ENCODE assay signal across 38 cellular contexts in the genomic region with DNA sequence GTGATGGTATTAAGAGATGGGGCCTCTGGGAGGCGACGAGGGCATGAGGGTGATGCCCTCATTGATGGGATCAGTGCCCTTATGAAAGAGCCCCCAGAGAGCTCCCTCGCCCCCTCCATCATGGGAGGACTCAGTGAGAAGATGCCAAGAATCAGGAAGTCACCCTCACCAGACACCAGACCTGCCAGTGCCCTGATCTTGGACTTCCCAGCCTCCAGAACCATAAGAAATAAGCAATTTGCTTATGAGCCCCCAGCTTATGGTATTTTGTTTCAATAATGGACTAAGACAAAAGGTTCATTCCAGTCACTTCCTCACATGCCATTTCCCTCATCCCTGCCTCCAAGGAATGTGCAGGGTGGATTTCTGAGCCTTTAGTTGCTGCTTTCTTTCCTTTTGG.
"Had no signal": no experiment of that assay in that cellular context is flagged by ENCODE, and none has a peak within 500 bp of the region (broad histone marks: within the 10 kb centered on the region; RNA-seq: fewer than 3 reads in every experiment).

No MANE protein-coding gene starts in this region.

- H3K27me3 Mint-ChIP-seq: activated CD4-positive, alpha-beta memory T cell treated with anti-CD3 and anti-CD28 coated beads for 36 hours; activated CD4-positive, alpha-beta T cell treated with anti-CD3 and anti-CD28 coated beads for 36 hours; activated CD4-positive, alpha-beta T cell treated with anti-CD3 and anti-CD28 coated beads, Interleukin-2, amount 10 ng/mL, durations not matched to agents 24 days and 14 days; activated CD8-positive, alpha-beta memory T cell treated with anti-CD3 and anti-CD28 coated beads, Interleukin-2, amount 10 ng/mL, durations not matched to agents 7 days and 5 days; activated naive CD4-positive, alpha-beta T cell treated with anti-CD3 and anti-CD28 coated beads, Interleukin-2, amount 50 U/mL, for 24 hours; activated naive CD8-positive, alpha-beta T cell treated with anti-CD3 and anti-CD28 coated beads for 36 hours; activated naive CD8-positive, alpha-beta T cell treated with anti-CD3 and anti-CD28 coated beads, Interleukin-2, amount 50 U/mL, for 24 hours; brain; T-helper 17 cell had no signal

- H3K4me1 ChIP-seq: colonic mucosa, foreskin keratinocyte had no signal

- H3K27ac ChIP-seq: breast epithelium, cardiac muscle cell, colonic mucosa, esophagus muscularis mucosa, foreskin keratinocyte, gastrocnemius medialis, heart left ventricle had no signal

- H3K4me1 Mint-ChIP-seq: activated CD4-positive, alpha-beta T cell treated with anti-CD3 and anti-CD28 coated beads for 36 hours; activated CD4-positive, alpha-beta T cell treated with anti-CD3 and anti-CD28 coated beads, Interleukin-2, amount 10 ng/mL, durations not matched to agents 24 days and 14 days; activated CD8-positive, alpha-beta memory T cell treated with anti-CD3 and anti-CD28 coated beads, Interleukin-2, amount 10 ng/mL, durations not matched to agents 7 days and 5 days; activated naive CD4-positive, alpha-beta T cell treated with anti-CD3 and anti-CD28 coated beads, Interleukin-2, amount 50 U/mL, for 24 hours; activated naive CD8-positive, alpha-beta T cell treated with anti-CD3 and anti-CD28 coated beads for 36 hours; activated naive CD8-positive, alpha-beta T cell treated with anti-CD3 and anti-CD28 coated beads, Interleukin-2, amount 50 U/mL, for 24 hours; endodermal cell had no signal

- ATAC-seq: activated CD4-positive, alpha-beta T cell treated with anti-CD3 and anti-CD28 coated beads for 36 hours; activated CD8-positive, alpha-beta memory T cell treated with anti-CD3 and anti-CD28 coated beads, Interleukin-2, amount 10 ng/mL, durations not matched to agents 7 days and 5 days; activated CD8-positive, alpha-beta T cell treated with anti-CD3 and anti-CD28 coated beads, Interleukin-2, amount 10 ng/mL, durations not matched to agents 7 days and 5 days; activated naive CD8-positive, alpha-beta T cell treated with anti-CD3 and anti-CD28 coated beads, Interleukin-2, amount 50 U/mL, for 24 hours; foreskin keratinocyte; gastrocnemius medialis; heart left ventricle; T-helper 17 cell had no signal

- H3K4me3 Mint-ChIP-seq: activated CD4-positive, alpha-beta memory T cell treated with anti-CD3 and anti-CD28 coated beads for 36 hours; activated CD4-positive, alpha-beta T cell treated with anti-CD3 and anti-CD28 coated beads for 36 hours; activated CD4-positive, alpha-beta T cell treated with anti-CD3 and anti-CD28 coated beads, Interleukin-2, amount 10 ng/mL, durations not matched to agents 24 days and 14 days; activated CD8-positive, alpha-beta memory T cell treated with anti-CD3 and anti-CD28 coated beads, Interleukin-2, amount 10 ng/mL, durations not matched to agents 7 days and 5 days; activated CD8-positive, alpha-beta T cell treated with anti-CD3 and anti-CD28 coated beads, Interleukin-2, amount 10 ng/mL, durations not matched to agents 7 days and 5 days; activated naive CD4-positive, alpha-beta T cell treated with anti-CD3 and anti-CD28 coated beads for 36 hours; activated naive CD4-positive, alpha-beta T cell treated with anti-CD3 and anti-CD28 coated beads, Interleukin-2, amount 50 U/mL, for 24 hours; activated naive CD8-positive, alpha-beta T cell treated with anti-CD3 and anti-CD28 coated beads for 36 hours; activated naive CD8-positive, alpha-beta T cell treated with anti-CD3 and anti-CD28 coated beads, Interleukin-2, amount 50 U/mL, for 24 hours; activated T-helper 1 cell treated with anti-CD3 and anti-CD28 coated beads, Interleukin-12 subunit alpha, Interleukin-12 subunit beta, Interleukin-2, Interleukin-4 antibody, amounts not matched to agents 30 ng/mL and 10 ng/mL and 1 ng/mL, durations not matched to agents 14 hours and 24 hours and 36 hours; brain; endodermal cell; T-helper 17 cell; T-helper 2 cell treated with Interferon-gamma antibody and Interleukin-4, amounts not matched to agents 5 μg/mL and 100 μg/mL, for 36 hours had no signal

- H3K27me3 ChIP-seq: adrenal gland, breast epithelium, cardiac muscle cell, colonic mucosa, esophagus muscularis mucosa, gastrocnemius medialis, heart left ventricle had no signal

- H3K36me3 ChIP-seq: adrenal gland, breast epithelium, colonic mucosa had no signal

- H3K4me3 ChIP-seq: adrenal gland, breast epithelium, cardiac muscle cell, colonic mucosa, esophagus muscularis mucosa, gastrocnemius medialis, heart left ventricle had no signal

- H3K27ac Mint-ChIP-seq: activated CD4-positive, alpha-beta memory T cell treated with anti-CD3 and anti-CD28 coated beads for 36 hours; activated CD4-positive, alpha-beta T cell treated with anti-CD3 and anti-CD28 coated beads for 36 hours; activated CD4-positive, alpha-beta T cell treated with anti-CD3 and anti-CD28 coated beads, Interleukin-2, amount 10 ng/mL, durations not matched to agents 24 days and 14 days; activated CD8-positive, alpha-beta memory T cell treated with anti-CD3 and anti-CD28 coated beads, Interleukin-2, amount 10 ng/mL, durations not matched to agents 7 days and 5 days; activated CD8-positive, alpha-beta T cell treated with anti-CD3 and anti-CD28 coated beads, Interleukin-2, amount 10 ng/mL, durations not matched to agents 7 days and 5 days; activated naive CD4-positive, alpha-beta T cell treated with anti-CD3 and anti-CD28 coated beads for 36 hours; activated naive CD4-positive, alpha-beta T cell treated with anti-CD3 and anti-CD28 coated beads, Interleukin-2, amount 50 U/mL, for 24 hours; activated naive CD8-positive, alpha-beta T cell treated with anti-CD3 and anti-CD28 coated beads for 36 hours; activated naive CD8-positive, alpha-beta T cell treated with anti-CD3 and anti-CD28 coated beads, Interleukin-2, amount 50 U/mL, for 24 hours; activated T-helper 1 cell treated with anti-CD3 and anti-CD28 coated beads, Interleukin-12 subunit alpha, Interleukin-12 subunit beta, Interleukin-2, Interleukin-4 antibody, amounts not matched to agents 30 ng/mL and 10 ng/mL and 1 ng/mL, durations not matched to agents 14 hours and 24 hours and 36 hours; activated T-helper 2 cell treated with anti-CD3 and anti-CD28 coated beads, Interferon-gamma antibody, Interleukin-2, Interleukin-4, amounts not matched to agents 10 μg/mL and 5 μg/mL and 100 μg/mL, durations not matched to agents 14 hours and 24 hours and 36 hours; endodermal cell; T-helper 17 cell; T-helper 2 cell treated with Interferon-gamma antibody and Interleukin-4, amounts not matched to agents 5 μg/mL and 100 μg/mL, for 36 hours had no signal

- DNase-seq: activated CD4-positive, alpha-beta memory T cell treated with anti-CD3 and anti-CD28 coated beads for 36 hours; activated CD4-positive, alpha-beta T cell treated with anti-CD3 and anti-CD28 coated beads for 36 hours; activated CD4-positive, alpha-beta T cell treated with anti-CD3 and anti-CD28 coated beads, Interleukin-2, amount 10 ng/mL, durations not matched to agents 24 days and 14 days; activated CD4-positive, CD25-positive, alpha-beta regulatory T cell; activated CD4-positive, CD25-positive, alpha-beta regulatory T cell treated with anti-CD3 and anti-CD28 coated beads, Interleukin-2, amount 50 U/mL, for 72 hours; activated CD8-positive, alpha-beta memory T cell treated with anti-CD3 and anti-CD28 coated beads, Interleukin-2, amount 10 ng/mL, durations not matched to agents 7 days and 5 days; activated CD8-positive, alpha-beta memory T cell treated with anti-CD3 and anti-CD28 coated beads, Interleukin-2, amount 50 U/mL, for 4 hours; activated CD8-positive, alpha-beta T cell treated with anti-CD3 and anti-CD28 coated beads, Interleukin-2, amount 10 ng/mL, durations not matched to agents 7 days and 5 days; activated effector memory CD4-positive, alpha-beta T cell treated with anti-CD3 and anti-CD28 coated beads, Interleukin-2, amount 50 U/mL, for 16 hours; activated naive CD4-positive, alpha-beta T cell treated with anti-CD3 and anti-CD28 coated beads for 36 hours; activated naive CD8-positive, alpha-beta T cell treated with anti-CD3 and anti-CD28 coated beads for 36 hours; activated naive CD8-positive, alpha-beta T cell treated with anti-CD3 and anti-CD28 coated beads, Interleukin-2, amount 50 U/mL, for 24 hours; activated T-cell treated with anti-CD3 and anti-CD28 coated beads, Interleukin-2, amount 50 U/mL, for 1 hour; activated T-cell treated with anti-CD3 and anti-CD28 coated beads, Interleukin-2, amount 50 U/mL, for 48 hours; adrenal gland; amygdala; aorta; central memory CD4-positive, alpha-beta T cell; cerebellar nuclear complex; colonic mucosa; effector memory CD4-positive, alpha-beta T cell; endodermal cell; erythroblast; foreskin keratinocyte; gastrocnemius medialis; glutamatergic neuron; heart left ventricle; T-helper 1 cell; T-helper 17 cell; T1000 had no signal
